In genomic region chr18:70931942-70932814, GRCh38 we compare ENCODE assay signal across 8 cellular contexts.
DNase-seq lines count a peak whose midpoint lies in the region; ATAC-seq and TF ChIP-seq lines count a peak whose summit lies in the region.

No MANE protein-coding gene starts in this region.

- H4K20me1 ChIP-seq in DOHH2 (ENCODE audit: control insufficient read depth, insufficient read depth, low read depth, low read length): no peaks in the 10 kb centered on the region

- H3K27me3 ChIP-seq in DOHH2 (ENCODE audit: control insufficient read depth, low read length) (no peaks in the 10 kb centered on the region), spleen (replicated peaks in 1 of 7) (no peaks in the 10 kb centered on the region), thyroid gland (no peaks in the 10 kb centered on the region)

- DNase-seq in HT1080 (ENCODE audit: low read depth) (peak; percentile 32), RWPE1 (ENCODE audit: low spot score) (peak; percentile 1), fibroblast of the aortic adventitia (ENCODE audit: low read depth) (peak; percentile 79), spleen (no peak), NCI-H226 (no peak), thyroid gland (no peak)

- TF ChIP-seq CTCF in DOHH2 (IDR thresholded peaks at IDR 0.05; ENCODE audit: low read depth, low read length, poor library complexity, severe bottlenecking) (peak; percentile 73), RWPE1 (conservative IDR thresholded peaks at IDR 0.05; ENCODE audit: low read depth) (peak; percentile 75), fibroblast of the aortic adventitia (IDR thresholded peaks at IDR 0.05; ENCODE audit: insufficient read depth, low read length) (peak; percentile 69), spleen (IDR thresholded peaks at IDR 0.05 in 8 of 11, conservative IDR thresholded peaks at IDR 0.05 in 3 of 11) (peak in 9 of 11 experiments; percentile 3 to 64 (median 47)), thyroid gland (IDR thresholded peaks at IDR 0.05) (peak in 3 of 6 experiments; percentile 19 to 45 (median 31))

- no peak for TF ChIP-seq POLR2A in spleen (IDR thresholded peaks at IDR 0.05)
- TF ChIP-seq POLR2A in thyroid gland (IDR thresholded peaks at IDR 0.05): no peak

- H3K9me3 ChIP-seq in DOHH2 (ENCODE audit: control insufficient read depth, insufficient read depth, low read length) (no peaks in the 10 kb centered on the region), spleen (no peaks in the 10 kb centered on the region), thyroid gland (no peaks in the 10 kb centered on the region)

- H3K79me2 ChIP-seq in DOHH2 (ENCODE audit: control insufficient read depth, low read length): no peaks in the 10 kb centered on the region

- H3K4me1 ChIP-seq in DOHH2 (ENCODE audit: control insufficient read depth, low read length) (no peaks in the 10 kb centered on the region), spleen (no peaks in the 10 kb centered on the region), thyroid gland (no peaks in the 10 kb centered on the region)

- H3F3A ChIP-seq in DOHH2 (ENCODE audit: control insufficient read depth, insufficient read depth): no peaks in the 10 kb centered on the region

- H3K9me2 ChIP-seq in DOHH2 (replicated peaks; ENCODE audit: control insufficient read depth, low read length): no peaks in the 10 kb centered on the region

- no peaks in the 10 kb centered on the region for H3K36me3 ChIP-seq in DOHH2 (ENCODE audit: control insufficient read depth, low read length)
- H3K36me3 ChIP-seq in spleen: no peaks in the 10 kb centered on the region
- no peaks in the 10 kb centered on the region for H3K36me3 ChIP-seq in thyroid gland

- ATAC-seq in GM21717 (IDR thresholded peaks at IDR 0.05; ENCODE audit: unreplicated experiment): no peak

- intact Hi-C loops in spleen (cut with DNase I; ENCODE audit: low total_unique reads) (no loop called here), thyroid gland (cut with DNase I) (no loop called here)

- H3K4me2 ChIP-seq in DOHH2 (ENCODE audit: low read length): no peak overlapping the region

- CTCF ChIA-PET in RWPE1 (lab: Yijun Ruan, JAX): interaction anchor here (0.6 to 0.7 kb wide), 2 partner anchors 155 to 317 kb away, joined by 3 to 7 read pairs; no protein-coding TSS in a partner anchor

- POLR2A ChIA-PET in RWPE1 (lab: Yijun Ruan, JAX; ENCODE audit: low non-redundant PET): no interaction called here

- H3K4me3 ChIP-seq in DOHH2 (ENCODE audit: low read length): no peak overlapping the region
- H3K4me3 ChIP-seq in fibroblast of the aortic adventitia (ENCODE audit: low read depth, low read length): no peak overlapping the region
- H3K4me3 ChIP-seq in spleen: no peak overlapping the region
- H3K4me3 ChIP-seq in thyroid gland (replicated peaks in 1 of 3): no peak overlapping the region

- 54 to 61% (median 59%) methylated on average over 7 of the region's 7 CpGs for WGBS in spleen, 5 donors
- 47 to 50% methylated on average over 7 of the region's 7 CpGs for WGBS in thyroid gland, 2 donors

- H3K27ac ChIP-seq in DOHH2 (ENCODE audit: low read depth, low read length): no peak overlapping the region
- no peak overlapping the region for H3K27ac ChIP-seq in RWPE1
- H3K27ac ChIP-seq in spleen: no peak overlapping the region
- no peak overlapping the region for H3K27ac ChIP-seq in thyroid gland

Comparison
In these comparisons a context has a peak if more than half of its experiments do, and no peak if none do; other contexts are left out.
1. DNase-seq: peak in HT1080 (single experiment), RWPE1 (single experiment) and fibroblast of the aortic adventitia (single experiment); none in spleen (single experiment), NCI-H226 (single experiment) and thyroid gland (0 of 2).